In genomic region chr1:14545422-14546025, GRCh38 we compare ENCODE assay signal across 26 cellular contexts.
"Had no signal": no experiment of that assay in that cellular context is flagged by ENCODE, and none has a peak within 500 bp of the region (broad histone marks: within the 10 kb centered on the region; RNA-seq: fewer than 3 reads in every experiment).

No MANE protein-coding gene starts in this region.

- H3K4me2 ChIP-seq: neural progenitor cell, smooth muscle cell had no signal

- ATAC-seq: naive thymus-derived CD8-positive, alpha-beta T cell; natural killer cell treated with Interleukin-12 subunit alpha and Interleukin-12 subunit beta and Interleukin-15 and Interleukin-18, amount 100 ng/mL, for 72 hours; psoas muscle; right cardiac atrium; stimulated activated effector memory CD8-positive, alpha-beta T cell treated with anti-CD3 and anti-CD28 coated beads, Interleukin-12 subunit alpha, Interleukin-12 subunit beta, amount 100 ng/mL, for 72 hours; stimulated activated naive B cell treated with anti-CD40 and anti-IgM and Interleukin-4, amounts not matched to agents 10 μg/mL and 1 μg/mL and 100 μg/mL, for 72 hours had no signal

- H3K36me3 ChIP-seq: neural progenitor cell, ovary, spleen, stomach, thoracic aorta, thyroid gland, tibial nerve, upper lobe of left lung had no signal

- H3K9ac ChIP-seq: neural progenitor cell, parathyroid adenoma had no signal

- H3K27ac ChIP-seq: neural progenitor cell, ovary, parathyroid adenoma, psoas muscle, spleen, stomach, thoracic aorta, thyroid gland, tibial nerve, upper lobe of left lung had no signal

- H3K4me1 ChIP-seq: parathyroid adenoma, psoas muscle, spleen, upper lobe of left lung had no signal

- H3K79me2 ChIP-seq: parathyroid adenoma had no signal

- FAIRE-seq: urothelium cell line had no signal

- H3K4me3 ChIP-seq: neural progenitor cell, ovary, psoas muscle, skin epidermis, smooth muscle cell, spleen, stomach, thoracic aorta, thyroid gland, tibial nerve, upper lobe of left lung had no signal

- H2AFZ ChIP-seq: neural progenitor cell, parathyroid adenoma had no signal

- H3K9me3 ChIP-seq: ovary, psoas muscle, stomach, thoracic aorta, thyroid gland, upper lobe of left lung had no signal

- DNase-seq: naive B cell; naive thymus-derived CD8-positive, alpha-beta T cell; occipital lobe; ovary; posterior cingulate gyrus; psoas muscle; right cardiac atrium; spleen; stimulated activated CD4-positive, alpha-beta T cell treated with anti-CD3 and anti-CD28 coated beads, Interleukin-12 subunit alpha, Interleukin-12 subunit beta, amount 100 ng/mL, for 4 hours; stimulated activated CD4-positive, alpha-beta T cell treated with anti-CD3 and anti-CD28 coated beads, Interleukin-1b, Interleukin-23, amount 100 ng/mL, for 48 hours; stimulated activated CD4-positive, alpha-beta T cell treated with anti-CD3 and anti-CD28 coated beads, Interleukin-4, amount 100 ng/mL, for 24 hours; stimulated activated naive B cell treated with anti-CD40 and anti-IgM and Interleukin-4, amounts not matched to agents 10 μg/mL and 1 μg/mL and 100 μg/mL, for 72 hours; stimulated activated naive CD4-positive, alpha-beta T cell treated with Interleukin-2 at 50 U/mL for 16 hours; stomach; thyroid gland; trophoblast cell; upper lobe of left lung had no signal

- H3K27me3 ChIP-seq: neural progenitor cell, ovary, stomach, thyroid gland, tibial nerve, upper lobe of left lung had no signal
